8 cellular contexts compared by ENCODE assay signal in the genomic region with DNA sequence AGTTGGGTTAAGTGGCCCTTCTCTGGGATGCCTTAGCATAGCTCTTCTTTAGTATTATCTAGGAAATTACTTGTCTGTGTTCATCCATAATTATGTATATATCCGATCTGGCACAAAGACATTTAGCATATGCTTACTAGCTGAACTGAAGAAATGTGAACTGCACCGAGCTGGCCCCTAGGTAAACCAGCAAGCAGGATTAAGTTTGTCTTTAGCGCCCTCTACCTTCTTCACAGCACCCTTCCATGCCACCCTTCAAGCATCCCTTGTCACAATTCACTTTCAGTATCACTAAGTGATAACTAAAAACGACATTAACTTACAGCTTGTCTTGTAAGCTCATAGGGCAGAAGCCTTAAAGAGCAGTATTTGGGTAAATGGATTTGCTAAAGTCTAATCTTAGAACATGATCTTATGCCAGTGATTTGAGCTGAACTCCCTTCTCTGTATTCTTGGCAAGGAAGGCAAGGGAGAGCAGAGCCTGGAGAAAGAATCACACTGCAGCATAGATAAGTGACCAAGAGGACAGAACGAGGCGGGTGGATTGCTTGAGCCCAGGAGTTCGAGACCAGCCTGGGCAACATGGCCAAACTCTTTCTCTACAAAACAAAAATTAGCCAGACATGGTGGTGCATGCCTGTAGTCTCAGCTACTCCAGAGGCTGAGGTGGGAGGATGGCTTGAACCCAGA. TPM values are rescaled to one million over a fixed set of nuclear protein-coding genes. Genes with fewer than 3 reads are reported as not detected.
DNase-seq lines count a peak whose midpoint lies in the region; ATAC-seq and TF ChIP-seq lines count a peak whose summit lies in the region.

No MANE protein-coding gene starts in this region.

- no peak overlapping the region for H2BK15ac ChIP-seq in mesendoderm (replicated peaks; ENCODE audit: low read depth)

- no peak overlapping the region for H3K18ac ChIP-seq in mesendoderm (ENCODE audit: low read length)

- no peaks in the 10 kb centered on the region for H3K27me3 Mint-ChIP-seq in CD8-positive, alpha-beta memory T cell
- no peaks in the 10 kb centered on the region for H3K27me3 Mint-ChIP-seq in WTC11 (ENCODE audit: low read depth)

- WGBS in mesendoderm (ENCODE audit: extremely low coverage, insufficient coverage, low lambda C conversion rate), result no CpG with 5 or more reads among the region's 7 CpGs

- H3K9me3 Mint-ChIP-seq in CD8-positive, alpha-beta memory T cell, result no peaks in the 10 kb centered on the region
- no peaks in the 10 kb centered on the region for H3K9me3 Mint-ChIP-seq in WTC11

- H2BK5ac ChIP-seq in mesendoderm (ENCODE audit: low read length), result no peak overlapping the region

- H3K56ac ChIP-seq in mesendoderm (ENCODE audit: low read length), result no peak overlapping the region

- no peak overlapping the region for H3K9ac ChIP-seq in mesendoderm (ENCODE audit: low read length)

- no peak overlapping the region for H4K8ac ChIP-seq in mesendoderm (ENCODE audit: low read depth, low read length)

- H3K4me1 Mint-ChIP-seq in CD8-positive, alpha-beta memory T cell, result peaks cover 2 to 6% (median 3%) of the 10 kb centered on the region in 3 donors
- H3K4me1 Mint-ChIP-seq in WTC11, result peaks cover 6% of the 10 kb centered on the region

- no peak overlapping the region for H3K4me2 ChIP-seq in mesendoderm (ENCODE audit: low read length)

- H3K27ac ChIP-seq in CD8-positive, alpha-beta memory T cell (ENCODE audit: low read depth, low read length), result no peak overlapping the region
- H3K27ac ChIP-seq in mesendoderm (ENCODE audit: low read depth, low read length), result no peak overlapping the region

- no peaks in the 10 kb centered on the region for H3K79me1 ChIP-seq in mesendoderm (ENCODE audit: low read length)

- no peak overlapping the region for H3K4me3 Mint-ChIP-seq in CD8-positive, alpha-beta memory T cell
- no peak overlapping the region for H3K4me3 Mint-ChIP-seq in WTC11

- H3K9me3 ChIP-seq in CD8-positive, alpha-beta memory T cell (ENCODE audit: low read length), result no peaks in the 10 kb centered on the region

- H2BK120ac ChIP-seq in mesendoderm (ENCODE audit: low read depth, low read length), result no peak overlapping the region

- no peak overlapping the region for H3K4ac ChIP-seq in mesendoderm (ENCODE audit: low read depth, low read length)

- ATAC-seq in GM19025 (IDR thresholded peaks at IDR 0.05; ENCODE audit: low read depth, unreplicated experiment) (peak; percentile 88), HG03097 (IDR thresholded peaks at IDR 0.05; ENCODE audit: low FRiP score, unreplicated experiment) (peak; percentile 86), WTC11 (peak; percentile 97)

- H3K27me3 ChIP-seq in CD8-positive, alpha-beta memory T cell (ENCODE audit: insufficient read depth, low read length, poor library complexity, severe bottlenecking), result no peaks in the 10 kb centered on the region
- H3K27me3 ChIP-seq in mesendoderm (ENCODE audit: insufficient read depth, low read length, poor library complexity), result no peaks in the 10 kb centered on the region

- H3K4me1 ChIP-seq in CD8-positive, alpha-beta memory T cell (ENCODE audit: insufficient read depth, low read length), result no peaks in the 10 kb centered on the region
- no peaks in the 10 kb centered on the region for H3K4me1 ChIP-seq in mesendoderm (ENCODE audit: control insufficient read depth, low read depth, low read length)

- TF ChIP-seq CTCF in WTC11 (IDR thresholded peaks at IDR 0.05), result peak; percentile 50; the same call in 1 of the 2 replicates

- H4K5ac ChIP-seq in mesendoderm (ENCODE audit: low read length), result no peak overlapping the region

- peaks cover 3 to 28% (median 13%) of the 10 kb centered on the region in 3 donors for H3K36me3 Mint-ChIP-seq in CD8-positive, alpha-beta memory T cell
- H3K36me3 Mint-ChIP-seq in WTC11, result peaks cover 19% of the 10 kb centered on the region

- POLR2A ChIA-PET in CD8-positive, alpha-beta memory T cell (lab: Charles Lee), result interaction anchor here (0.9 to 1.2 kb wide), 2 partner anchors 56 to 80 kb away, joined by 4 read pairs; a partner anchor contains a TSS
- POLR2A ChIA-PET in WTC11 (lab: Charles Lee), result interaction anchor here (0.5 to 1.0 kb wide), 4 partner anchors 28 to 384 kb away, joined by 3 to 5 read pairs (median 4); a partner anchor contains a TSS

- H3K23ac ChIP-seq in mesendoderm (ENCODE audit: low read length), result no peak overlapping the region

- CTCF ChIA-PET in CD8-positive, alpha-beta memory T cell (lab: Charles Lee), result interaction anchor here (0.8 to 3.9 kb wide), 14 partner anchors 10 to 517 kb away, joined by 3 to 59 read pairs (median 4); a partner anchor contains a TSS
- CTCF ChIA-PET in WTC11 (lab: Charles Lee), result interaction anchor here (0.6 to 4.3 kb wide), 35 partner anchors 10 to 800 kb away, joined by 3 to 66 read pairs (median 5); a partner anchor contains a TSS

- no peaks in the 10 kb centered on the region for H3K79me2 ChIP-seq in mesendoderm (ENCODE audit: control insufficient read depth, insufficient read depth, low read length)

- peak; percentile 9 to 61 (median 48) for DNase-seq in CD8-positive, alpha-beta memory T cell
- peak; percentile 51 for DNase-seq in NCI-H2196 treated with DMSO at 0.1 percent for 48 hours (lab: John Stamatoyannopoulos, UW; ENCODE audit: unreplicated experiment)
- DNase-seq in WTC11 (ENCODE audit: low spot score), result peak; percentile 32
- DNase-seq in effector CD8-positive, alpha-beta T cell (lab: John Stamatoyannopoulos, UW), result peak; percentile 2
- peak; percentile 72 for DNase-seq in mesendoderm
- peak; percentile 84 for DNase-seq in superior temporal gyrus (ENCODE audit: extremely low spot score)

- no peaks in the 10 kb centered on the region for H3K36me3 ChIP-seq in CD8-positive, alpha-beta memory T cell (ENCODE audit: insufficient read depth, low read length)
- no peaks in the 10 kb centered on the region for H3K36me3 ChIP-seq in mesendoderm (ENCODE audit: control insufficient read depth, insufficient read depth, low read length)

- no peak overlapping the region for H2AK5ac ChIP-seq in mesendoderm (ENCODE audit: low read length)

- H3K4me3 ChIP-seq in CD8-positive, alpha-beta memory T cell (ENCODE audit: low read length), result no peak overlapping the region
- H3K4me3 ChIP-seq in mesendoderm (ENCODE audit: low read length), result no peak overlapping the region

- H3K27ac Mint-ChIP-seq in CD8-positive, alpha-beta memory T cell, result peak overlapping the region in 3 of 8 donors; percentile 12 to 77 (median 72)
- H3K27ac Mint-ChIP-seq in WTC11, result peak overlapping the region; percentile 25; the same call in 1 of the 2 replicates

TF ChIP-seq in WTC11, 78 proteins besides CTCF, POLR2A, EP300 and RAD21:
- TF ChIP-seq NR3C1 (CRISPR knock-in tag; conservative IDR thresholded peaks at IDR 0.05; ENCODE audit: low read depth), result no peak
- TF ChIP-seq ZNF219 (CRISPR knock-in tag; IDR thresholded peaks at IDR 0.05; ENCODE audit: borderline replicate concordance), result no peak
- TF ChIP-seq GABPB1 (CRISPR knock-in tag; IDR thresholded peaks at IDR 0.05), result no peak
- TF ChIP-seq, protein P1, sequence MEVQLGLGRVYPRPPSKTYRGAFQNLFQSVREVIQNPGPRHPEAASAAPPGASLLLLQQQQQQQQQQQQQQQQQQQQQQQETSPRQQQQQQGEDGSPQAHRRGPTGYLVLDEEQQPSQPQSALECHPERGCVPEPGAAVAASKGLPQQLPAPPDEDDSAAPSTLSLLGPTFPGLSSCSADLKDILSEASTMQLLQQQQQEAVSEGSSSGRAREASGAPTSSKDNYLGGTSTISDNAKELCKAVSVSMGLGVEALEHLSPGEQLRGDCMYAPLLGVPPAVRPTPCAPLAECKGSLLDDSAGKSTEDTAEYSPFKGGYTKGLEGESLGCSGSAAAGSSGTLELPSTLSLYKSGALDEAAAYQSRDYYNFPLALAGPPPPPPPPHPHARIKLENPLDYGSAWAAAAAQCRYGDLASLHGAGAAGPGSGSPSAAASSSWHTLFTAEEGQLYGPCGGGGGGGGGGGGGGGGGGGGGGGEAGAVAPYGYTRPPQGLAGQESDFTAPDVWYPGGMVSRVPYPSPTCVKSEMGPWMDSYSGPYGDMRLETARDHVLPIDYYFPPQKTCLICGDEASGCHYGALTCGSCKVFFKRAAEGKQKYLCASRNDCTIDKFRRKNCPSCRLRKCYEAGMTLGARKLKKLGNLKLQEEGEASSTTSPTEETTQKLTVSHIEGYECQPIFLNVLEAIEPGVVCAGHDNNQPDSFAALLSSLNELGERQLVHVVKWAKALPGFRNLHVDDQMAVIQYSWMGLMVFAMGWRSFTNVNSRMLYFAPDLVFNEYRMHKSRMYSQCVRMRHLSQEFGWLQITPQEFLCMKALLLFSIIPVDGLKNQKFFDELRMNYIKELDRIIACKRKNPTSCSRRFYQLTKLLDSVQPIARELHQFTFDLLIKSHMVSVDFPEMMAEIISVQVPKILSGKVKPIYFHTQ (CRISPR knock-in tag; IDR thresholded peaks at IDR 0.05), result no peak
- TF ChIP-seq, protein P2, sequence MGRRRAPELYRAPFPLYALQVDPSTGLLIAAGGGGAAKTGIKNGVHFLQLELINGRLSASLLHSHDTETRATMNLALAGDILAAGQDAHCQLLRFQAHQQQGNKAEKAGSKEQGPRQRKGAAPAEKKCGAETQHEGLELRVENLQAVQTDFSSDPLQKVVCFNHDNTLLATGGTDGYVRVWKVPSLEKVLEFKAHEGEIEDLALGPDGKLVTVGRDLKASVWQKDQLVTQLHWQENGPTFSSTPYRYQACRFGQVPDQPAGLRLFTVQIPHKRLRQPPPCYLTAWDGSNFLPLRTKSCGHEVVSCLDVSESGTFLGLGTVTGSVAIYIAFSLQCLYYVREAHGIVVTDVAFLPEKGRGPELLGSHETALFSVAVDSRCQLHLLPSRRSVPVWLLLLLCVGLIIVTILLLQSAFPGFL (CRISPR knock-in tag; IDR thresholded peaks at IDR 0.05; ENCODE audit: borderline replicate concordance), result no peak
- no peak for TF ChIP-seq ETV6 (CRISPR knock-in tag; IDR thresholded peaks at IDR 0.05)
- TF ChIP-seq NFE2L1 (CRISPR knock-in tag; IDR thresholded peaks at IDR 0.05), result no peak

RNA-seq across cellular contexts. Expression of a gene that starts 2.6 kb away (rescaled TPM):
- total RNA-seq in CD8-positive, alpha-beta memory T cell, result under 1 TPM; 0.09 to 0.40 TPM
- not detected for polyA plus RNA-seq in CD8-positive, alpha-beta memory T cell
- 0.23 to 0.39 TPM (median 0.32 TPM) in 3 replicates for total RNA-seq in WTC11 (2021)
- 0.15 TPM for polyA plus RNA-seq in mesendoderm (2013, experiment 1 of 2)
- polyA plus RNA-seq in mesendoderm (2013, experiment 2 of 2), result 0.18 TPM

RNA-seq across cellular contexts. Expression of a gene that starts 36.6 kb away (rescaled TPM):
- 10 to 100 TPM; 58.8 to 63.7 TPM for total RNA-seq in CD8-positive, alpha-beta memory T cell
- polyA plus RNA-seq in CD8-positive, alpha-beta memory T cell, result 61.4 TPM
- 134 to 172 TPM (median 162 TPM) in 3 replicates for total RNA-seq in WTC11 (2021)
- 120 TPM for polyA plus RNA-seq in mesendoderm (2013, experiment 1 of 2)
- 121 TPM for polyA plus RNA-seq in mesendoderm (2013, experiment 2 of 2)

RNA-seq across cellular contexts. Expression of a gene that starts 55.6 kb away (rescaled TPM):
- total RNA-seq in CD8-positive, alpha-beta memory T cell, result 1 to 10 TPM; 2.0 to 2.1 TPM
- polyA plus RNA-seq in CD8-positive, alpha-beta memory T cell, result 0.68 TPM
- total RNA-seq in WTC11 (2021), result 0.62 to 1.6 TPM (median 1.1 TPM) in 3 replicates
- polyA plus RNA-seq in mesendoderm (2013, experiment 1 of 2), result 0.14 TPM
- polyA plus RNA-seq in mesendoderm (2013, experiment 2 of 2), result 0.04 TPM

RNA-seq across cellular contexts. Expression of a gene that starts 56.3 kb away (rescaled TPM):
- under 1 TPM; 0.24 to 0.46 TPM for total RNA-seq in CD8-positive, alpha-beta memory T cell
- polyA plus RNA-seq in CD8-positive, alpha-beta memory T cell, result not detected
- 0.07 TPM in 1 of 3 replicates, not detected in the others for total RNA-seq in WTC11 (2021)
- polyA plus RNA-seq in mesendoderm (2013, experiment 1 of 2), result not detected
- polyA plus RNA-seq in mesendoderm (2013, experiment 2 of 2), result not detected

Comparison
In these comparisons a context has a peak if more than half of its experiments do, and no peak if none do; other contexts are left out.
1. DNase-seq: peak in every context shown above with its lines; median percentile 84 in superior temporal gyrus; 72 in mesendoderm; 51 in NCI-H2196 treated with DMSO at 0.1 percent for 48 hours; 48 in CD8-positive, alpha-beta memory T cell; 32 in WTC11; 2 in effector CD8-positive, alpha-beta T cell.